Comparison of ENCODE assay signal across 33 cellular contexts in the genomic region with DNA sequence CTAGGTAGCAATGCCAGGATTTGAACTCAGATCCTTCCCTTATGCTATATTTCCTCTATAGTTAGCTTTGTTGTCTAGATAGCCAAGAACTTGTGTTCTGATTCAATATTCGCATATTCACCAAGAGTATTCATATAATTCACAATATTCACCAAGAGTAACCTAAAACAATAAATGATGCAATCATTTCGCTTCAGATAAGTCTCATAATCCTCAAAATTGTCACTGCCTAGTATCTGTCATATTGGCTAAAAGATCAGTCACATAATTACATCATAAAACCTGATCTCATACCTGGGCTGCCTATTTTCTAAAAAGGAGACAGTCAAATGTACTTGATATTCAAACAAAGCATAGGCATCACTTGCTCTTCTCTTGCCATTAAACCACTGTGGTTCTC.
"Had no signal": no experiment of that assay in that cellular context is flagged by ENCODE, and none has a peak within 500 bp of the region (broad histone marks: within the 10 kb centered on the region; RNA-seq: fewer than 3 reads in every experiment).

No MANE protein-coding gene starts in this region.

- FAIRE-seq: astrocyte, TTC549 had no signal

- H3K4me3 ChIP-seq: adrenal gland, body of pancreas, breast epithelium had no signal

- ATAC-seq: activated CD8-positive, alpha-beta T cell treated with anti-CD3 and anti-CD28 coated beads for 36 hours; activated naive CD4-positive, alpha-beta T cell treated with anti-CD3 and anti-CD28 coated beads, Interleukin-2, amount 50 U/mL, for 72 hours; activated T-cell treated with anti-CD3 and anti-CD28 coated beads, Interleukin-2, amount 50 U/mL, for 4 hours; activated T-helper 17 cell treated with anti-CD3 and anti-CD28 coated beads, Interleukin-2, amount 50 U/mL, for 72 hours; body of pancreas had no signal

- H3K36me3 ChIP-seq: adrenal gland, brain microvascular endothelial cell, breast epithelium had no signal

- H3K9me3 ChIP-seq: adrenal gland had no signal

- H3K27ac ChIP-seq: adrenal gland, body of pancreas, brain microvascular endothelial cell, breast epithelium, VCaP had no signal

- H3K27me3 ChIP-seq: adrenal gland, body of pancreas, brain microvascular endothelial cell, breast epithelium had no signal

- H3K4me1 ChIP-seq: adrenal gland, body of pancreas, breast epithelium had no signal

- DNase-seq: activated B cell treated with CpG ODN at 0.5 μM for 24 hours; activated CD4-positive, alpha-beta memory T cell treated with anti-CD3 and anti-CD28 coated beads for 36 hours; activated CD4-positive, alpha-beta T cell treated with anti-CD3 and anti-CD28 coated beads for 4 hours; activated CD4-positive, alpha-beta T cell treated with anti-CD3 and anti-CD28 coated beads, Interleukin-2, amount 10 ng/mL, durations not matched to agents 24 days and 14 days; activated CD4-positive, alpha-beta T cell treated with anti-CD3 and anti-CD28 coated beads, Interleukin-2, amount 50 U/mL, for 1 hour; activated CD4-positive, alpha-beta T cell treated with anti-CD3 and anti-CD28 coated beads, Interleukin-2, amount 50 U/mL, for 4 hours; activated CD4-positive, CD25-positive, alpha-beta regulatory T cell treated with anti-CD3 and anti-CD28 coated beads, Interleukin-2, amount 50 U/mL, for 72 hours; activated CD8-positive, alpha-beta memory T cell treated with anti-CD3 and anti-CD28 coated beads, Interleukin-2, amount 50 U/mL, for 4 hours; activated CD8-positive, alpha-beta T cell treated with anti-CD3 and anti-CD28 coated beads for 36 hours; activated effector memory CD4-positive, alpha-beta T cell treated with anti-CD3 and anti-CD28 coated beads, Interleukin-2, amount 50 U/mL, for 16 hours; activated gamma-delta T cell treated with Interleukin-2 at 50 U/mL for 16 hours; activated naive CD4-positive, alpha-beta T cell; activated naive CD4-positive, alpha-beta T cell treated with anti-CD3 and anti-CD28 coated beads for 36 hours; activated naive CD4-positive, alpha-beta T cell treated with anti-CD3 and anti-CD28 coated beads, Interleukin-2, amount 50 U/mL, for 16 hours; activated naive CD8-positive, alpha-beta T cell treated with anti-CD3 and anti-CD28 coated beads for 36 hours; activated T-cell treated with anti-CD3 and anti-CD28 coated beads for 4 hours; activated T-cell treated with anti-CD3 and anti-CD28 coated beads, Interleukin-2, amount 50 U/mL, for 1 hour; activated T-cell treated with anti-CD3 and anti-CD28 coated beads, Interleukin-2, amount 50 U/mL, for 4 hours; activated T-cell treated with anti-CD3 and anti-CD28 coated beads, Interleukin-2, amount 50 U/mL, for 72 hours; adrenal gland; amniotic stem cell; aorta; body of pancreas; brain microvascular endothelial cell; central memory CD4-positive, alpha-beta T cell; T-helper 2 cell; T-helper 9 cell had no signal
